ENCODE assay signal across 8 cellular contexts in genomic region chr2:32166115-32166549, GRCh38. TPM values are rescaled to one million over a fixed set of nuclear protein-coding genes. Genes with fewer than 3 reads are reported as not detected.
DNase-seq lines count a peak whose midpoint lies in the region; ATAC-seq, FAIRE-seq and TF ChIP-seq lines count a peak whose summit lies in the region.

No MANE protein-coding gene starts in this region.

- H3K27me3 Mint-ChIP-seq in activated naive CD4-positive, alpha-beta T cell treated with anti-CD3 and anti-CD28 coated beads, Interleukin-2, amount 10 ng/mL, durations not matched to agents 7 days and 5 days = no peaks in the 10 kb centered on the region

- peak overlapping the region; percentile 98 for H3K27ac ChIP-seq in K562 (ENCODE audit: extremely low read depth, low read depth, low read length)
- peak overlapping the region; percentile 74 to 92 for H3K27ac ChIP-seq in lung (ENCODE audit: low read depth in 1 of 2, low read length in 1 of 2)
- H3K27ac ChIP-seq in upper lobe of right lung = peak overlapping the region; percentile 94

- no peaks in the 10 kb centered on the region for H4K20me1 ChIP-seq in K562 (replicated peaks; ENCODE audit: control insufficient read depth, insufficient read depth, low read length)

- TF ChIP-seq RAD21 in K562 (CRISPR knock-in tag; conservative IDR thresholded peaks at IDR 0.05 in 1 of 2, IDR thresholded peaks at IDR 0.05 in 1 of 2) = no peak

- peak overlapping the region; percentile 93 for H3K9ac ChIP-seq in K562 (ENCODE audit: insufficient read depth in 1 of 2, low read depth in 2 of 2, low read length in 2 of 2)

- no peaks in the 10 kb centered on the region for H3K27me3 ChIP-seq in K562 (ENCODE audit: control insufficient read depth in 2 of 2, insufficient read depth in 2 of 2, low read length in 2 of 2)
- no peaks in the 10 kb centered on the region for H3K27me3 ChIP-seq in lung (ENCODE audit: control insufficient read depth, insufficient read depth)
- H3K27me3 ChIP-seq in upper lobe of right lung = no peaks in the 10 kb centered on the region

- POLR2A ChIA-PET in K562 (lab: Yijun Ruan, JAX) = interaction anchor here (0.6 to 5.2 kb wide), 38 partner anchors 9 to 290 kb away, joined by 3 to 30 read pairs (median 4); partner anchors contain the start of genes DPY30 and SPAST

- H3K4me2 ChIP-seq in K562 (ENCODE audit: insufficient read depth, low read length) = peak overlapping the region; percentile 94

- peak overlapping the region; percentile 74 for H3K4me3 ChIP-seq in K562
- H3K4me3 ChIP-seq in lung = peak overlapping the region; percentile 67
- H3K4me3 ChIP-seq in upper lobe of right lung = peak overlapping the region; percentile 83

- peak overlapping the region; percentile 100 for H3K4me3 Mint-ChIP-seq in activated naive CD4-positive, alpha-beta T cell treated with anti-CD3 and anti-CD28 coated beads, Interleukin-2, amount 10 ng/mL, durations not matched to agents 7 days and 5 days

- in situ Hi-C loops in K562 (cut with MboI) = no loop called here

- H3K9me1 ChIP-seq in K562 (ENCODE audit: control insufficient read depth, insufficient read depth, low read length) = no peaks in the 10 kb centered on the region

- CTCF ChIA-PET in activated naive CD4-positive, alpha-beta T cell treated with anti-CD3 and anti-CD28 coated beads, Interleukin-2, amount 10 ng/mL, durations not matched to agents 7 days and 5 days (lab: Charles Lee) = interaction anchor here (1.2 kb wide), 1 partner anchor 158 kb away, joined by 3 read pairs; no protein-coding TSS in a partner anchor
- CTCF ChIA-PET in K562 (lab: Yijun Ruan, JAX; ENCODE audit: low intra/inter-chr PET ratio) = no interaction called here

- no peak for TF ChIP-seq EP300 in K562 (IDR thresholded peaks at IDR 0.05; ENCODE audit: low read length)

- intact Hi-C loops in K562 (cut with micrococcal nuclease) (loop anchor here (5.0 to 10.0 kb wide), 2 partner anchors 154 to 189 kb away; partner anchors contain the start of genes BIRC6 and MEMO1), upper lobe of right lung (cut with DNase I) (no loop called here)

- peak overlapping the region; percentile 90 for H3K27ac Mint-ChIP-seq in activated naive CD4-positive, alpha-beta T cell treated with anti-CD3 and anti-CD28 coated beads, Interleukin-2, amount 10 ng/mL, durations not matched to agents 7 days and 5 days

- DNase-seq in activated naive CD4-positive, alpha-beta T cell treated with anti-CD3 and anti-CD28 coated beads, Interleukin-2, amount 10 ng/mL, durations not matched to agents 7 days and 5 days = no peak
- DNase-seq in activated naive CD4-positive, alpha-beta T cell treated with anti-CD3 and anti-CD28 coated beads, Interleukin-2, amount 50 U/mL, for 16 hours = no peak
- DNase-seq in K562 (ENCODE audit: extremely low read depth in 1 of 4, low spot score in 3 of 4) (no peak), lung (ENCODE audit: low spot score) (no peak), upper lobe of right lung (no peak), NCI-H524 (lab: John Stamatoyannopoulos, UW) (no peak)
- no peak for DNase-seq in stimulated activated naive CD4-positive, alpha-beta T cell (lab: John Stamatoyannopoulos, UW)

- 0% methylated on average over 10 of the region's 11 CpGs for WGBS in K562 (ENCODE audit: insufficient coverage, low coverage, missing lambda C conversion rate)
- 2 to 3% methylated on average over 11 of the region's 11 CpGs for WGBS in lung, 2 donors

- H3K9me3 ChIP-seq in K562 (replicated peaks; ENCODE audit: control insufficient read depth, insufficient read depth, low read depth, low read length) = 0 out of 2 replicates have a peak, but pooled peaks cover 5% of the 10 kb centered on the region
- no peaks in the 10 kb centered on the region for H3K9me3 ChIP-seq in lung (ENCODE audit: control insufficient read depth in 2 of 2, insufficient read depth in 1 of 2, low read length in 1 of 2)
- no peaks in the 10 kb centered on the region for H3K9me3 ChIP-seq in upper lobe of right lung

- peaks cover 6 to 16% of the 10 kb centered on the region in 2 experiments; a peak in 4 of 5 replicates for H3K4me1 ChIP-seq in K562 (replicated peaks in 1 of 2; ENCODE audit: control insufficient read depth in 2 of 2, insufficient read depth in 2 of 2, low read length in 2 of 2)
- peaks cover 0 to 6% of the 10 kb centered on the region in 2 donors for H3K4me1 ChIP-seq in lung (ENCODE audit: control insufficient read depth in 2 of 2, insufficient read depth in 2 of 2, low read length in 2 of 2)
- peaks cover 14% of the 10 kb centered on the region for H3K4me1 ChIP-seq in upper lobe of right lung

- TF ChIP-seq CTCF in K562 (IDR thresholded peaks at IDR 0.05 in 2 of 3, conservative IDR thresholded peaks at IDR 0.05 in 1 of 3; ENCODE audit: insufficient read depth in 2 of 3, low read depth in 1 of 3, low read length in 3 of 3) (no peak), lung (IDR thresholded peaks at IDR 0.05; ENCODE audit: control extremely low read depth, extremely low read depth) (no peak), upper lobe of right lung (IDR thresholded peaks at IDR 0.05) (no peak)

- TF ChIP-seq POLR2A in K562 (conservative IDR thresholded peaks at IDR 0.05) = no peak

- H3K36me3 Mint-ChIP-seq in activated naive CD4-positive, alpha-beta T cell treated with anti-CD3 and anti-CD28 coated beads, Interleukin-2, amount 10 ng/mL, durations not matched to agents 7 days and 5 days = peaks cover 20% of the 10 kb centered on the region

- H3K4me1 Mint-ChIP-seq in activated naive CD4-positive, alpha-beta T cell treated with anti-CD3 and anti-CD28 coated beads, Interleukin-2, amount 10 ng/mL, durations not matched to agents 7 days and 5 days = peaks cover 37% of the 10 kb centered on the region

- peaks cover 26% of the 10 kb centered on the region for H3K36me3 ChIP-seq in K562 (ENCODE audit: control insufficient read depth, insufficient read depth, low read length)
- no peaks in the 10 kb centered on the region for H3K36me3 ChIP-seq in lung (ENCODE audit: control insufficient read depth in 2 of 2, insufficient read depth in 2 of 2, low read length in 2 of 2)
- H3K36me3 ChIP-seq in upper lobe of right lung = peaks cover 10% of the 10 kb centered on the region

- peaks cover 91% of the 10 kb centered on the region for H3K79me2 ChIP-seq in K562 (ENCODE audit: control insufficient read depth, insufficient read depth, low read length)

- peak overlapping the region; percentile 48; the same call in 1 of the 2 replicates for H2AFZ ChIP-seq in K562 (ENCODE audit: low read depth, low read length)

- BruUV-seq in K562 (replicated peaks; lab: Mats Ljungman, UMichigan) = TSS peak; percentile 73

- FAIRE-seq in K562 (lab: Jason Lieb, UNC) = peak; percentile 29

- no peak for ATAC-seq in K562
- ATAC-seq in lung (ENCODE audit: insufficient read depth, low FRiP score) = no peak
- no peak for ATAC-seq in upper lobe of right lung
- no peak for ATAC-seq in HG02973 (IDR thresholded peaks at IDR 0.05; ENCODE audit: unreplicated experiment)

- H3K9me3 Mint-ChIP-seq in activated naive CD4-positive, alpha-beta T cell treated with anti-CD3 and anti-CD28 coated beads, Interleukin-2, amount 10 ng/mL, durations not matched to agents 7 days and 5 days = no peaks in the 10 kb centered on the region

TF ChIP-seq in K562, 482 proteins besides CTCF, POLR2A, EP300 and RAD21 (continues in another document):
- TF ChIP-seq KDM1A (IDR thresholded peaks at IDR 0.05) = peak in 1 of 2 experiments; percentile 63; a peak in 3 of 4 replicates
- TF ChIP-seq BCOR (IDR thresholded peaks at IDR 0.05) = no peak
- TF ChIP-seq ZNF589 (CRISPR knock-in tag; IDR thresholded peaks at IDR 0.05; ENCODE audit: low read depth) = peak; percentile 21; the same call in 1 of the 2 replicates
- TF ChIP-seq NCOA2 (IDR thresholded peaks at IDR 0.05; ENCODE audit: partially characterized antibody in 2 of 2) = peak in 1 of 2 experiments; percentile 27
- no peak for TF ChIP-seq MLX (CRISPR knock-in tag; conservative IDR thresholded peaks at IDR 0.05)
- peak; percentile 6 for TF ChIP-seq RBBP5 (IDR thresholded peaks at IDR 0.05; ENCODE audit: borderline replicate concordance, insufficient read depth, low read length, poor library complexity, severe bottlenecking)
- TF ChIP-seq LARP7 (IDR thresholded peaks at IDR 0.05) = 0 out of 2 replicates have a peak, but pooled peaks have one; percentile 13
- TF ChIP-seq SIN3B (IDR thresholded peaks at IDR 0.05; ENCODE audit: low read depth) = no peak
- peak; percentile 0 for TF ChIP-seq PRPF4 (IDR thresholded peaks at IDR 0.05; ENCODE audit: insufficient read depth, low read depth, low read length, poor library complexity, severe bottlenecking)
- TF ChIP-seq ZNF217 (CRISPR knock-in tag; IDR thresholded peaks at IDR 0.05) = no peak
- 0 out of 2 replicates have a peak, but pooled peaks have one; percentile 4 for TF ChIP-seq ZKSCAN1 (IDR thresholded peaks at IDR 0.05; ENCODE audit: low read depth, low read length)
- TF ChIP-seq ZFX (CRISPR knock-in tag; IDR thresholded peaks at IDR 0.05) = peak; percentile 24; the same call in 1 of the 2 replicates

RNA-seq across cellular contexts. Expression of gene SLC30A6, which starts 0.5 kb away (rescaled TPM):
- total RNA-seq in K562 (2011; cell fraction: chromatin; rRNA removed; ENCODE audit: low replicate concordance) = 52.9 and 83.6 TPM in 2 replicates
- total RNA-seq in K562 (2011; cell fraction: nucleolus; rRNA removed) = 23.8 and 27.6 TPM in 2 replicates
- total RNA-seq in K562 (2011; cell fraction: nucleoplasm; rRNA removed) = 55.9 and 83.3 TPM in 2 replicates
- total RNA-seq in K562 (2014; rRNA removed) (12.1 and 18.1 TPM in 2 replicates), K562 (2014; rRNA removed; fragmentation: Illumina TruSeq; extraction: Trizol) (31.6 and 32.0 TPM in 2 replicates), K562 (2015; rRNA removed; fragmentation: Illumina TruSeq; extraction: Trizol) (27.3 and 28.5 TPM in 2 replicates), K562 (2021) (23.8 and 25.9 TPM in 2 replicates), lung (10 to 100 TPM; 19.0 to 27.7 TPM), upper lobe of right lung (26.2 TPM)
- polyA plus RNA-seq in K562 (2011; rRNA removed) (36.0 and 42.8 TPM in 2 replicates), K562 (2014; fragmentation: Illumina TruSeq; extraction: Trizol) (21.3 and 24.4 TPM in 2 replicates), K562 (2014; fragmentation: Nextera tagmentation; extraction: Ambion mirVana) (10 to 100 TPM; 13.6 to 17.8 TPM), K562 (2014; rRNA removed) (14.1 and 17.9 TPM in 2 replicates), lung (10 to 100 TPM in 1 of 2 donors, 1 to 10 TPM in 1; 4.4 to 10.5 TPM)
- 14.0 and 33.4 TPM in 2 replicates for polyA plus RNA-seq in K562 (2011; cell fraction: cytosol; rRNA removed)
- 12.1 and 19.2 TPM in 2 replicates for polyA plus RNA-seq in K562 (2011; cell fraction: nucleus; rRNA removed)
- polyA plus RNA-seq in K562 (2012) = 13.5 and 18.8 TPM in 2 replicates
- 54.9 and 70.5 TPM in 2 replicates for polyA minus RNA-seq in K562 (2011; rRNA and poly(A)+ RNA removed)
- 21.8 and 25.1 TPM in 2 replicates for polyA minus RNA-seq in K562 (2011; cell fraction: cytosol; rRNA and poly(A)+ RNA removed)
- polyA minus RNA-seq in K562 (2011; cell fraction: nucleus; rRNA and poly(A)+ RNA removed) = 13.2 and 44.9 TPM in 2 replicates
